ENCODE assay signal across 1 cellular context in the genomic region with DNA sequence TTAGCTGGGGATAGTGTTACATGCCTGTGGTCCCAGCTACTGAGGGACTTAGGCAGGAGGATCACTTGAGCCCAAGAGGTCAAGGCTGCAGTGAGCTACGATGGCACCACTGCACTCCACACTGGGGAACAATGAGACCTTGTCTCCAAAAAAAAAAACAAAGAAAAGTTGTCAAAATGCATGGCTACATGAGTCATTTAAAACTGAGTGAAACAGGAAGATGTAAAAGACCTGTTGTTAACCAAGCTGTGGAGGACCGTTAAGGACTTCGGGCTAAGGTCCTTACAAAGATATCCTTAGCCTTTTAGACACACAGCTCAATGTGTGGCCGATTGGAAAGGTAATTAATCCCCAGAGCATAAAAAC.
A peak's percentile ranks its signal among the peaks of the same experiment; 100 is the strongest.
TF ChIP-seq lines count a peak whose summit lies in the region.

No MANE protein-coding gene starts in this region.

TF ChIP-seq in HepG2, 621 proteins besides CTCF, POLR2A, EP300 and RAD21 (continued from another document and continues in another):
- TF ChIP-seq ZNF781 (CRISPR knock-in tag; IDR thresholded peaks at IDR 0.05; ENCODE audit: borderline replicate concordance, not compliant biosample characterization) (no peak), ZNF160 (CRISPR knock-in tag; IDR thresholded peaks at IDR 0.05) (no peak), JDP2 (CRISPR knock-in tag; IDR thresholded peaks at IDR 0.05; ENCODE audit: borderline replicate concordance) (no peak), TOE1 (CRISPR knock-in tag; IDR thresholded peaks at IDR 0.05) (no peak), ZFAT (CRISPR knock-in tag; conservative IDR thresholded peaks at IDR 0.05) (no peak), ZNF180 (CRISPR knock-in tag; IDR thresholded peaks at IDR 0.05; ENCODE audit: borderline replicate concordance, low read depth) (0 out of 2 replicates have a peak, but pooled peaks have one; percentile 5), NONO (IDR thresholded peaks at IDR 0.05) (no peak), NONO (CRISPR knock-in tag; conservative IDR thresholded peaks at IDR 0.05) (no peak), CBX1 (IDR thresholded peaks at IDR 0.05; ENCODE audit: low read depth) (no peak), ZNF367 (CRISPR knock-in tag; IDR thresholded peaks at IDR 0.05; ENCODE audit: borderline replicate concordance) (no peak; the same call in 1 of the 2 replicates), ZNF230 (CRISPR knock-in tag; IDR thresholded peaks at IDR 0.05) (no peak), EZH2 (conservative IDR thresholded peaks at IDR 0.05; ENCODE audit: low read depth, low read length) (no peak), NR2F2 (IDR thresholded peaks at IDR 0.05; ENCODE audit: borderline replicate concordance, low read depth) (0 out of 2 replicates have a peak, but pooled peaks have one; percentile 16), IRX3 (CRISPR knock-in tag; IDR thresholded peaks at IDR 0.05; ENCODE audit: borderline replicate concordance, low read depth) (no peak), ZFP82 (CRISPR knock-in tag; IDR thresholded peaks at IDR 0.05; ENCODE audit: borderline replicate concordance) (no peak), ZNF136 (CRISPR knock-in tag; IDR thresholded peaks at IDR 0.05; ENCODE audit: low read depth) (no peak), RXRA (CRISPR knock-in tag; IDR thresholded peaks at IDR 0.05) (peak; percentile 91; the same call in 1 of the 2 replicates), EEA1 (CRISPR knock-in tag; IDR thresholded peaks at IDR 0.05; ENCODE audit: borderline replicate concordance) (no peak), HMG20A (CRISPR knock-in tag; IDR thresholded peaks at IDR 0.05; ENCODE audit: borderline replicate concordance) (peak; percentile 93), NR2F6 (IDR thresholded peaks at IDR 0.05) (peak; percentile 96), NR2F6 (CRISPR knock-in tag; IDR thresholded peaks at IDR 0.05) (peak; percentile 99), ZBTB3 (CRISPR knock-in tag; IDR thresholded peaks at IDR 0.05; ENCODE audit: borderline replicate concordance, low read depth) (no peak), ZNF776 (CRISPR knock-in tag; IDR thresholded peaks at IDR 0.05) (0 out of 2 replicates have a peak, but pooled peaks have one; percentile 10), TMF1 (CRISPR knock-in tag; IDR thresholded peaks at IDR 0.05; ENCODE audit: low read depth) (no peak), TBX2 (CRISPR knock-in tag; IDR thresholded peaks at IDR 0.05; ENCODE audit: borderline replicate concordance) (peak; percentile 97), MATR3 (CRISPR knock-in tag; IDR thresholded peaks at IDR 0.05) (no peak), PHF8 (CRISPR knock-in tag; IDR thresholded peaks at IDR 0.05) (no peak), NFE2L1 (CRISPR knock-in tag; IDR thresholded peaks at IDR 0.05; ENCODE audit: borderline replicate concordance) (no peak), SRF (IDR thresholded peaks at IDR 0.05; ENCODE audit: low read depth, low read length) (no peak), CCDC6 (CRISPR knock-in tag; IDR thresholded peaks at IDR 0.05) (no peak), GTF2F1 (IDR thresholded peaks at IDR 0.05; ENCODE audit: low read length) (no peak), PRMT3 (CRISPR knock-in tag; IDR thresholded peaks at IDR 0.05; ENCODE audit: borderline replicate concordance, low read depth) (no peak), ZNF644 (CRISPR knock-in tag; IDR thresholded peaks at IDR 0.05; ENCODE audit: low read depth) (peak; percentile 94), ZZZ3 (CRISPR knock-in tag; IDR thresholded peaks at IDR 0.05; ENCODE audit: borderline replicate concordance) (no peak), NBN (conservative IDR thresholded peaks at IDR 0.05) (no peak), SP140L (CRISPR knock-in tag; IDR thresholded peaks at IDR 0.05; ENCODE audit: borderline replicate concordance) (no peak), ZNF343 (CRISPR knock-in tag; IDR thresholded peaks at IDR 0.05) (no peak), BRCA1 (CRISPR knock-in tag; IDR thresholded peaks at IDR 0.05) (no peak), RFX3 (CRISPR knock-in tag; IDR thresholded peaks at IDR 0.05) (no peak), GABPB1 (CRISPR knock-in tag; IDR thresholded peaks at IDR 0.05) (no peak), ZKSCAN8 (CRISPR knock-in tag; IDR thresholded peaks at IDR 0.05; ENCODE audit: borderline replicate concordance) (peak; percentile 72), SSRP1 (CRISPR knock-in tag; IDR thresholded peaks at IDR 0.05) (no peak), KLF11 (CRISPR knock-in tag; IDR thresholded peaks at IDR 0.05) (no peak)
- TF ChIP-seq, protein P1, sequence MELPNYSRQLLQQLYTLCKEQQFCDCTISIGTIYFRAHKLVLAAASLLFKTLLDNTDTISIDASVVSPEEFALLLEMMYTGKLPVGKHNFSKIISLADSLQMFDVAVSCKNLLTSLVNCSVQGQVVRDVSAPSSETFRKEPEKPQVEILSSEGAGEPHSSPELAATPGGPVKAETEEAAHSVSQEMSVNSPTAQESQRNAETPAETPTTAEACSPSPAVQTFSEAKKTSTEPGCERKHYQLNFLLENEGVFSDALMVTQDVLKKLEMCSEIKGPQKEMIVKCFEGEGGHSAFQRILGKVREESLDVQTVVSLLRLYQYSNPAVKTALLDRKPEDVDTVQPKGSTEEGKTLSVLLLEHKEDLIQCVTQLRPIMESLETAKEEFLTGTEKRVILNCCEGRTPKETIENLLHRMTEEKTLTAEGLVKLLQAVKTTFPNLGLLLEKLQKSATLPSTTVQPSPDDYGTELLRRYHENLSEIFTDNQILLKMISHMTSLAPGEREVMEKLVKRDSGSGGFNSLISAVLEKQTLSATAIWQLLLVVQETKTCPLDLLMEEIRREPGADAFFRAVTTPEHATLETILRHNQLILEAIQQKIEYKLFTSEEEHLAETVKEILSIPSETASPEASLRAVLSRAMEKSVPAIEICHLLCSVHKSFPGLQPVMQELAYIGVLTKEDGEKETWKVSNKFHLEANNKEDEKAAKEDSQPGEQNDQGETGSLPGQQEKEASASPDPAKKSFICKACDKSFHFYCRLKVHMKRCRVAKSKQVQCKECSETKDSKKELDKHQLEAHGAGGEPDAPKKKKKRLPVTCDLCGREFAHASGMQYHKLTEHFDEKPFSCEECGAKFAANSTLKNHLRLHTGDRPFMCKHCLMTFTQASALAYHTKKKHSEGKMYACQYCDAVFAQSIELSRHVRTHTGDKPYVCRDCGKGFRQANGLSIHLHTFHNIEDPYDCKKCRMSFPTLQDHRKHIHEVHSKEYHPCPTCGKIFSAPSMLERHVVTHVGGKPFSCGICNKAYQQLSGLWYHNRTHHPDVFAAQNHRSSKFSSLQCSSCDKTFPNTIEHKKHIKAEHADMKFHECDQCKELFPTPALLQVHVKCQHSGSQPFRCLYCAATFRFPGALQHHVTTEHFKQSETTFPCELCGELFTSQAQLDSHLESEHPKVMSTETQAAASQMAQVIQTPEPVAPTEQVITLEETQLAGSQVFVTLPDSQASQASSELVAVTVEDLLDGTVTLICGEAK (IDR thresholded peaks at IDR 0.05), result no peak
- TF ChIP-seq, protein P1 (CRISPR knock-in tag; IDR thresholded peaks at IDR 0.05), result no peak
- TF ChIP-seq, protein P2, sequence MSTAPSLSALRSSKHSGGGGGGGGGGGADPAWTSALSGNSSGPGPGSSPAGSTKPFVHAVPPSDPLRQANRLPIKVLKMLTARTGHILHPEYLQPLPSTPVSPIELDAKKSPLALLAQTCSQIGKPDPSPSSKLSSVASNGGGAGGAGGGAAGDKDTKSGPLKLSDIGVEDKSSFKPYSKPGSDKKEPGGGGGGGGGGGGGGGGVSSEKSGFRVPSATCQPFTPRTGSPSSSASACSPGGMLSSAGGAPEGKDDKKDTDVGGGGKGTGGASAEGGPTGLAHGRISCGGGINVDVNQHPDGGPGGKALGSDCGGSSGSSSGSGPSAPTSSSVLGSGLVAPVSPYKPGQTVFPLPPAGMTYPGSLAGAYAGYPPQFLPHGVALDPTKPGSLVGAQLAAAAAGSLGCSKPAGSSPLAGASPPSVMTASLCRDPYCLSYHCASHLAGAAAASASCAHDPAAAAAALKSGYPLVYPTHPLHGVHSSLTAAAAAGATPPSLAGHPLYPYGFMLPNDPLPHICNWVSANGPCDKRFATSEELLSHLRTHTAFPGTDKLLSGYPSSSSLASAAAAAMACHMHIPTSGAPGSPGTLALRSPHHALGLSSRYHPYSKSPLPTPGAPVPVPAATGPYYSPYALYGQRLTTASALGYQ (CRISPR knock-in tag; IDR thresholded peaks at IDR 0.05), result peak; percentile 82
- TF ChIP-seq, protein P3, sequence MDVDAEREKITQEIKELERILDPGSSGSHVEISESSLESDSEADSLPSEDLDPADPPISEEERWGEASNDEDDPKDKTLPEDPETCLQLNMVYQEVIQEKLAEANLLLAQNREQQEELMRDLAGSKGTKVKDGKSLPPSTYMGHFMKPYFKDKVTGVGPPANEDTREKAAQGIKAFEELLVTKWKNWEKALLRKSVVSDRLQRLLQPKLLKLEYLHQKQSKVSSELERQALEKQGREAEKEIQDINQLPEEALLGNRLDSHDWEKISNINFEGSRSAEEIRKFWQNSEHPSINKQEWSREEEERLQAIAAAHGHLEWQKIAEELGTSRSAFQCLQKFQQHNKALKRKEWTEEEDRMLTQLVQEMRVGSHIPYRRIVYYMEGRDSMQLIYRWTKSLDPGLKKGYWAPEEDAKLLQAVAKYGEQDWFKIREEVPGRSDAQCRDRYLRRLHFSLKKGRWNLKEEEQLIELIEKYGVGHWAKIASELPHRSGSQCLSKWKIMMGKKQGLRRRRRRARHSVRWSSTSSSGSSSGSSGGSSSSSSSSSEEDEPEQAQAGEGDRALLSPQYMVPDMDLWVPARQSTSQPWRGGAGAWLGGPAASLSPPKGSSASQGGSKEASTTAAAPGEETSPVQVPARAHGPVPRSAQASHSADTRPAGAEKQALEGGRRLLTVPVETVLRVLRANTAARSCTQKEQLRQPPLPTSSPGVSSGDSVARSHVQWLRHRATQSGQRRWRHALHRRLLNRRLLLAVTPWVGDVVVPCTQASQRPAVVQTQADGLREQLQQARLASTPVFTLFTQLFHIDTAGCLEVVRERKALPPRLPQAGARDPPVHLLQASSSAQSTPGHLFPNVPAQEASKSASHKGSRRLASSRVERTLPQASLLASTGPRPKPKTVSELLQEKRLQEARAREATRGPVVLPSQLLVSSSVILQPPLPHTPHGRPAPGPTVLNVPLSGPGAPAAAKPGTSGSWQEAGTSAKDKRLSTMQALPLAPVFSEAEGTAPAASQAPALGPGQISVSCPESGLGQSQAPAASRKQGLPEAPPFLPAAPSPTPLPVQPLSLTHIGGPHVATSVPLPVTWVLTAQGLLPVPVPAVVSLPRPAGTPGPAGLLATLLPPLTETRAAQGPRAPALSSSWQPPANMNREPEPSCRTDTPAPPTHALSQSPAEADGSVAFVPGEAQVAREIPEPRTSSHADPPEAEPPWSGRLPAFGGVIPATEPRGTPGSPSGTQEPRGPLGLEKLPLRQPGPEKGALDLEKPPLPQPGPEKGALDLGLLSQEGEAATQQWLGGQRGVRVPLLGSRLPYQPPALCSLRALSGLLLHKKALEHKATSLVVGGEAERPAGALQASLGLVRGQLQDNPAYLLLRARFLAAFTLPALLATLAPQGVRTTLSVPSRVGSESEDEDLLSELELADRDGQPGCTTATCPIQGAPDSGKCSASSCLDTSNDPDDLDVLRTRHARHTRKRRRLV (CRISPR knock-in tag; IDR thresholded peaks at IDR 0.05), result no peak
- TF ChIP-seq, protein P4, sequence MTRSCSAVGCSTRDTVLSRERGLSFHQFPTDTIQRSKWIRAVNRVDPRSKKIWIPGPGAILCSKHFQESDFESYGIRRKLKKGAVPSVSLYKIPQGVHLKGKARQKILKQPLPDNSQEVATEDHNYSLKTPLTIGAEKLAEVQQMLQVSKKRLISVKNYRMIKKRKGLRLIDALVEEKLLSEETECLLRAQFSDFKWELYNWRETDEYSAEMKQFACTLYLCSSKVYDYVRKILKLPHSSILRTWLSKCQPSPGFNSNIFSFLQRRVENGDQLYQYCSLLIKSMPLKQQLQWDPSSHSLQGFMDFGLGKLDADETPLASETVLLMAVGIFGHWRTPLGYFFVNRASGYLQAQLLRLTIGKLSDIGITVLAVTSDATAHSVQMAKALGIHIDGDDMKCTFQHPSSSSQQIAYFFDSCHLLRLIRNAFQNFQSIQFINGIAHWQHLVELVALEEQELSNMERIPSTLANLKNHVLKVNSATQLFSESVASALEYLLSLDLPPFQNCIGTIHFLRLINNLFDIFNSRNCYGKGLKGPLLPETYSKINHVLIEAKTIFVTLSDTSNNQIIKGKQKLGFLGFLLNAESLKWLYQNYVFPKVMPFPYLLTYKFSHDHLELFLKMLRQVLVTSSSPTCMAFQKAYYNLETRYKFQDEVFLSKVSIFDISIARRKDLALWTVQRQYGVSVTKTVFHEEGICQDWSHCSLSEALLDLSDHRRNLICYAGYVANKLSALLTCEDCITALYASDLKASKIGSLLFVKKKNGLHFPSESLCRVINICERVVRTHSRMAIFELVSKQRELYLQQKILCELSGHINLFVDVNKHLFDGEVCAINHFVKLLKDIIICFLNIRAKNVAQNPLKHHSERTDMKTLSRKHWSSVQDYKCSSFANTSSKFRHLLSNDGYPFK (CRISPR knock-in tag; IDR thresholded peaks at IDR 0.05; ENCODE audit: borderline replicate concordance), result no peak
- TF ChIP-seq, protein P5, sequence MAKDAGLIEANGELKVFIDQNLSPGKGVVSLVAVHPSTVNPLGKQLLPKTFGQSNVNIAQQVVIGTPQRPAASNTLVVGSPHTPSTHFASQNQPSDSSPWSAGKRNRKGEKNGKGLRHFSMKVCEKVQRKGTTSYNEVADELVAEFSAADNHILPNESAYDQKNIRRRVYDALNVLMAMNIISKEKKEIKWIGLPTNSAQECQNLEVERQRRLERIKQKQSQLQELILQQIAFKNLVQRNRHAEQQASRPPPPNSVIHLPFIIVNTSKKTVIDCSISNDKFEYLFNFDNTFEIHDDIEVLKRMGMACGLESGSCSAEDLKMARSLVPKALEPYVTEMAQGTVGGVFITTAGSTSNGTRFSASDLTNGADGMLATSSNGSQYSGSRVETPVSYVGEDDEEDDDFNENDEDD (CRISPR knock-in tag; IDR thresholded peaks at IDR 0.05; ENCODE audit: borderline replicate concordance), result peak; percentile 52; the same call in 1 of the 2 replicates
